In the genomic region with DNA sequence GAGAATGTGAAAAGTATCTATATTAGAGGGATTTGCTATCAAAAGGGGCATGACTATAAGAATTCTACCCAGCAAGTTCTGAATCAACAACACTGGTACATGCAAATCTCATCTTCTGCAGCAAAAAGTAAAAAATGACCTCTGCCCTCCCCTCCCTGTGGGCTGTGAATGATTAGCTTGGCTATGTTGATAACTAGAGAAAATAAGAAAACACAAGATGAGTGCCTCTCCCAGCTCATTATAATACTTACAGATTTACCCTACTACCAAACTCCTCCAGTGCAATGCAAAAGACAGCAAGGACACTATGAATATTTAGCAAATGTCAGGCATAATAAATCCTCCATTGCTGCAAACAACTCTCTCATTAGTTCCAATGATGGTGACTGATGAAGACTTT, we compare ENCODE assay signal across 11 cellular contexts.
DNase-seq lines count a peak whose midpoint lies in the region; ATAC-seq and TF ChIP-seq lines count a peak whose summit lies in the region.
"Had no signal": no experiment of that assay in that cellular context is flagged by ENCODE, and none has a peak within 500 bp of the region (broad histone marks: within the 10 kb centered on the region; RNA-seq: fewer than 3 reads in every experiment).

No MANE protein-coding gene starts in this region.

- H3K4me3 ChIP-seq in right atrium auricular region: peak overlapping the region; percentile 85 to 87
- peak overlapping the region; percentile 63 for H3K4me3 ChIP-seq in epithelial cell of proximal tubule (ENCODE audit: low read depth, low read length)
- no peak overlapping the region for H3K4me3 ChIP-seq in neuronal stem cell (ENCODE audit: low read length in 2 of 2)

- no peak for DNase-seq in right atrium auricular region (ENCODE audit: low spot score)
- DNase-seq in Right ventricle myocardium inferior (ENCODE audit: missing footprints): no peak
- DNase-seq in epithelial cell of proximal tubule (ENCODE audit: low read depth): no peak
- DNase-seq in neuronal stem cell (ENCODE audit: low spot score): no peak
- no peak for DNase-seq in immature natural killer cell
- DNase-seq in activated T-cell treated with anti-CD3 and anti-CD28 coated beads, Interleukin-2, amount 50 U/mL, for 48 hours: no peak
- DNase-seq: NCI-H2227 treated with DMSO at 0.1 percent for 48 hours, occipital lobe had no signal

- H3K18ac ChIP-seq in neuronal stem cell (ENCODE audit: low read length): no peak overlapping the region

- H3K4me3 Mint-ChIP-seq in immature natural killer cell: no peak overlapping the region
- H3K4me3 Mint-ChIP-seq: brain had no signal

- no peak overlapping the region for H2BK15ac ChIP-seq in neuronal stem cell (ENCODE audit: low read length)

- H3K9me3 Mint-ChIP-seq in immature natural killer cell: no peaks in the 10 kb centered on the region
- H3K9me3 Mint-ChIP-seq: brain had no signal

- H3K9ac ChIP-seq in neuronal stem cell (ENCODE audit: low read depth, low read length, poor library complexity): no peak overlapping the region

- peaks cover 13 to 24% of the 10 kb centered on the region in 2 donors for H3K4me1 Mint-ChIP-seq in immature natural killer cell

- peaks cover 0 to 74% of the 10 kb centered on the region in 2 donors for H3K4me1 ChIP-seq in right atrium auricular region
- peaks cover 32 to 45% of the 10 kb centered on the region in 2 donors for H3K4me1 ChIP-seq in neuronal stem cell (ENCODE audit: control insufficient read depth in 2 of 2, insufficient read depth in 1 of 2, low read depth in 1 of 2, low read length in 2 of 2)

- H3K79me1 ChIP-seq in neuronal stem cell (ENCODE audit: low read depth, low read length): peaks cover 2% of the 10 kb centered on the region

- H3K4me2 ChIP-seq in neuronal stem cell (ENCODE audit: insufficient read depth, low read length, poor library complexity, severe bottlenecking): no peak overlapping the region

- H3K9me3 ChIP-seq in right atrium auricular region (no peaks in the 10 kb centered on the region), neuronal stem cell (replicated peaks in 1 of 2; ENCODE audit: control insufficient read depth in 2 of 2, insufficient read depth in 1 of 2, low read depth in 1 of 2, low read length in 2 of 2) (peaks cover 0 to 3% of the 10 kb centered on the region in 2 donors)

- no peak overlapping the region for H4K91ac ChIP-seq in neuronal stem cell (ENCODE audit: low read depth, low read length, poor library complexity)

- ATAC-seq in Right ventricle myocardium inferior (no peak), GM21717 (IDR thresholded peaks at IDR 0.05; ENCODE audit: unreplicated experiment) (no peak), HG02870 (IDR thresholded peaks at IDR 0.05; ENCODE audit: unreplicated experiment) (no peak)

- H2BK12ac ChIP-seq in neuronal stem cell (ENCODE audit: low read length): no peak overlapping the region

- H3K27ac Mint-ChIP-seq in immature natural killer cell: no peak overlapping the region

- H2BK120ac ChIP-seq in neuronal stem cell (ENCODE audit: low read depth, low read length): no peak overlapping the region

- H2BK5ac ChIP-seq in neuronal stem cell (ENCODE audit: low read length): no peak overlapping the region

- peaks cover 3 to 19% (median 4%) of the 10 kb centered on the region in 3 donors for H3K36me3 Mint-ChIP-seq in immature natural killer cell

- H2AFZ ChIP-seq in neuronal stem cell (ENCODE audit: low read length): no peak overlapping the region

- H3K36me3 ChIP-seq in right atrium auricular region (peaks cover 49% of the 10 kb centered on the region), neuronal stem cell (replicated peaks in 1 of 2; ENCODE audit: control insufficient read depth in 2 of 2, insufficient read depth in 2 of 2, low read length in 2 of 2) (peaks cover 0 to 62% of the 10 kb centered on the region in 2 donors)

- H3K14ac ChIP-seq in neuronal stem cell (ENCODE audit: low read length): no peak overlapping the region

- TF ChIP-seq CTCF in right atrium auricular region (IDR thresholded peaks at IDR 0.05) (no peak), epithelial cell of proximal tubule (conservative IDR thresholded peaks at IDR 0.05; ENCODE audit: low read depth, low read length) (no peak)

- H3K27me3 ChIP-seq in right atrium auricular region (no peaks in the 10 kb centered on the region), neuronal stem cell (ENCODE audit: control insufficient read depth in 3 of 3, insufficient read depth in 3 of 3, low read depth in 1 of 3, low read length in 3 of 3) (no peaks in the 10 kb centered on the region)

- H3K27me3 Mint-ChIP-seq in immature natural killer cell (ENCODE audit: low read depth in 3 of 3): peaks cover 0 to 15% (median 4%) of the 10 kb centered on the region in 3 donors

- no peak overlapping the region for H3K23ac ChIP-seq in neuronal stem cell (ENCODE audit: low read depth, low read length, poor library complexity)

- H2AK5ac ChIP-seq in neuronal stem cell (ENCODE audit: low read depth, low read length): no peak overlapping the region

- no peak overlapping the region for H3K4ac ChIP-seq in neuronal stem cell (ENCODE audit: low read length)

- peak overlapping the region; percentile 98 to 99 for H3K27ac ChIP-seq in right atrium auricular region
- peak overlapping the region; percentile 49 for H3K27ac ChIP-seq in neuronal stem cell (replicated peaks; ENCODE audit: low read length)

- H4K8ac ChIP-seq in neuronal stem cell (ENCODE audit: low read depth, low read length): no peak overlapping the region

- intact Hi-C loops in Right ventricle myocardium inferior (cut with DNase I): loop anchor here (5.0 kb wide), 1 partner anchor 107 kb away; no protein-coding TSS in a partner anchor

Comparison
In these comparisons a context has a peak if more than half of its experiments do, and no peak if none do; other contexts are left out.
1. H3K4me3 ChIP-seq: peak in right atrium auricular region (2 of 2) and epithelial cell of proximal tubule (single experiment); none in neuronal stem cell (0 of 2).